ENCODE assay signal across 24 cellular contexts in the genomic region with DNA sequence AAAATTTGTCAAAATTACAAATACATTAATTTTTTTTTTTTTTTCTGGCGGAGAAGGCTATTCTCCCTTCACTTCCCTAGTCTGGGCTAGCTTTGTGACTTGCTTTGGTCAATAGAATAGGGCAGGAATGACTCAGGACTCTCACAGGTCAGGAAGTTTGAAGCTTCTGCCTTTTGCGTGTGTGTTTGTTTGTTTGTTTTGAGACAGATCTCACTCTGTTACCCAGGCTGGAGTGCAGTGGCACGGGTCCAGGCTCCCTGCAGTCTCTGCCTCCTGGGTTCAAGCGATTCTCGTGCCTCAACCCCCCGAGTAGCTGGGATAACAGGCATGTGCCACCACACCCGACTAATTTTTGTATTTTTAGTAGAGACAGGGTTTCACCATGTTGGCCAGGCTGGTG. TPM values are rescaled to one million over a fixed set of nuclear protein-coding genes. Genes with fewer than 3 reads are reported as not detected.
DNase-seq lines count a peak whose midpoint lies in the region; ATAC-seq and TF ChIP-seq lines count a peak whose summit lies in the region.
"Had no signal": no experiment of that assay in that cellular context is flagged by ENCODE, and none has a peak within 500 bp of the region (broad histone marks: within the 10 kb centered on the region; RNA-seq: fewer than 3 reads in every experiment).

No MANE protein-coding gene starts in this region.

- no peaks in the 10 kb centered on the region for H3K9me3 ChIP-seq in HUES64 (ENCODE audit: insufficient read depth, low read depth, low read length)
- no peaks in the 10 kb centered on the region for H3K9me3 ChIP-seq in right lobe of liver
- H3K9me3 ChIP-seq: BLaER1, left ventricle myocardium inferior, SK-N-SH, upper lobe of right lung had no signal

- in situ Hi-C loops in Caki2 (cut with HindIII; ENCODE audit: low pct_unique_long_range_greater_than_20kb, low sequenced_read_pairs) = no loop called here

- TF ChIP-seq CTCF in right lobe of liver (IDR thresholded peaks at IDR 0.05) = no peak

- ATAC-seq in right lobe of liver = peak; percentile 81 to 88 (median 83)
- ATAC-seq: heart left ventricle, upper lobe of right lung had no signal

- H3K4me3 ChIP-seq in HUES64 (ENCODE audit: low read length) (no peak overlapping the region), right lobe of liver (peak overlapping the region in 1 of 3 donors; percentile 52)
- H3K4me3 ChIP-seq: BLaER1, heart left ventricle, left ventricle myocardium inferior, upper lobe of right lung had no signal

- DNase-seq in Caki2 (ENCODE audit: low read depth) (peak; percentile 26), brain pericyte (ENCODE audit: low read depth, low spot score) (peak; percentile 12), right lobe of liver (peak; percentile 67 to 85 (median 71)), KG1 (lab: John Stamatoyannopoulos, UW) (no peak), cardiac septum (ENCODE audit: low spot score) (no peak), NCI-H2029 (lab: John Stamatoyannopoulos, UW) (no peak)
- DNase-seq in activated CD4-positive, CD25-positive, alpha-beta regulatory T cell treated with anti-CD3 and anti-CD28 coated beads, Interleukin-2, amount 50 U/mL, for 72 hours = no peak
- DNase-seq: ACHN; activated CD4-positive, alpha-beta memory T cell treated with anti-CD3 and anti-CD28 coated beads for 36 hours; activated gamma-delta T cell; activated T-cell treated with anti-CD3 and anti-CD28 coated beads for 4 hours; HCEC 1CT; heart left ventricle; left ventricle myocardium inferior; NCI-H1436 treated with DMSO at 0.1 percent for 48 hours; NCI-H526 treated with DMSO at 0.1 percent for 48 hours; nephron progenitor cell; RPMI8226; SK-N-SH; substantia nigra; T-helper 2 cell; upper lobe of right lung had no signal

- H3K36me3 ChIP-seq in HUES64 (ENCODE audit: insufficient read depth, low read length) = no peaks in the 10 kb centered on the region
- no peaks in the 10 kb centered on the region for H3K36me3 ChIP-seq in right lobe of liver
- H3K36me3 ChIP-seq: BLaER1, heart left ventricle, left ventricle myocardium inferior, upper lobe of right lung had no signal

- no peak overlapping the region for H3K9ac ChIP-seq in HUES64 (ENCODE audit: low read depth, low read length)
- H3K9ac ChIP-seq: BLaER1, SK-N-SH had no signal

- TF ChIP-seq POLR2A in right lobe of liver (IDR thresholded peaks at IDR 0.05) = peak; percentile 38

- intact Hi-C loops in right lobe of liver (cut with DNase I) (no loop called here), cardiac septum (cut with DNase I) (no loop called here)

- peaks cover 23% of the 10 kb centered on the region for H3K4me1 ChIP-seq in HUES64 (ENCODE audit: insufficient read depth, low read length)
- no peaks in the 10 kb centered on the region for H3K4me1 ChIP-seq in right lobe of liver
- H3K4me1 ChIP-seq: BLaER1, heart left ventricle, left ventricle myocardium inferior, upper lobe of right lung had no signal

- peak overlapping the region; percentile 64; the same call in 1 of the 2 replicates for H3K27ac ChIP-seq in HUES64 (ENCODE audit: low read depth, low read length)
- H3K27ac ChIP-seq in right lobe of liver = peak overlapping the region in 2 of 3 donors; percentile 50 to 90
- H3K27ac ChIP-seq: BLaER1, heart left ventricle, left ventricle myocardium inferior, upper lobe of right lung had no signal

- WGBS in HUES64 = 68% methylated on average over 6 of the region's 7 CpGs
- WGBS in right lobe of liver (ENCODE audit: insufficient coverage, low coverage, low lambda C conversion rate, missing lambda C conversion rate) = 23% methylated on average over 1 of the region's 7 CpGs

- H3K27me3 ChIP-seq in HUES64 (ENCODE audit: insufficient read depth, low read length) (no peaks in the 10 kb centered on the region), right lobe of liver (peaks cover 0 to 2% of the 10 kb centered on the region in 2 donors)
- H3K27me3 ChIP-seq: upper lobe of right lung had no signal

RNA-seq across cellular contexts. Expression of a gene that starts 55.9 kb away (rescaled TPM):
- 8.9 and 15.6 TPM in 2 replicates for total RNA-seq in Caki2 (2014; rRNA removed; shearing (Covaris generic); ENCODE audit: low replicate concordance)
- 61.6 TPM for polyA plus RNA-seq in HUES64 (2013, experiment 1 of 2)
- 71.3 TPM for polyA plus RNA-seq in HUES64 (2013, experiment 2 of 2)
- total RNA-seq in right lobe of liver (10 to 100 TPM; 53.5 to 76.2 (median 63.1) TPM), cardiac septum (80.9 TPM)

Comparison
In these comparisons a context has a peak if more than half of its experiments do, and no peak if none do; other contexts are left out.
1. DNase-seq: peak in Caki2 (single experiment), brain pericyte (single experiment) and right lobe of liver (3 of 3); none in KG1 (single experiment), cardiac septum (single experiment), activated CD4-positive, CD25-positive, alpha-beta regulatory T cell treated with anti-CD3 and anti-CD28 coated beads, Interleukin-2, amount 50 U/mL, for 72 hours (single experiment) and NCI-H2029 (single experiment).